Comparison of ENCODE assay signal across 6 cellular contexts in the genomic region with DNA sequence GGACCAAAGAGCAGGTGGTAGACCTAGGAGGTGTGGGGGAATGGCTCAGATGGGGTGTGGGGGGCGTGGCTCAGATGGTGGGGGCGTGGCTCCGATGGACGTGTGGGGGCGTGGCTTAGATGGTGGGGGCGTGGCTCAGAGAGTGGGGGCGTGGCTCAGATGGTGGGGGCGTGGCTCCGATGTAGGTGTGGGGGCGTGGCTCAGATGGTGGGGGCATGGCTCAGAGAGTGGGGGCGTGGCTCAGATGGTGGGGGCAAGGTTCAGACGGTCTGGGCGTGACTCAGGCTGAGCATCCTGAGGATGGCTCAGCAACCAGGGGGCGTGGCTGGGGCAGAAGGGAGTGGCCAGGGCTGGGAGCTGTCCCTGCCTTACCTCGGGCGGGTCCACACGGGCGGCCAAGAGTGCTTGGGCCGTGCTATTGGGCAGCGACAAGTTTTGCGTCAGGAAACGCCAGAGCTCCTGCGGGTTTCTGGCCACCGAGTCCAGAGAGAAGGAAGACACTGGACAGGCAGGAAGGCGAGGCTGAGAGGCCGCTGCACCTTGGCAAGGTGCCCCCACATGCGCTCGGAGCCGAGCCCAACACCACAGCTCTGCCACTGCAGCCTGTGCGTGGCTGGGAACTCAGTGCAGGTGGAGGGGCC. TPM values are rescaled to one million over a fixed set of nuclear protein-coding genes. Genes with fewer than 3 reads are reported as not detected.
DNase-seq lines count a peak whose midpoint lies in the region; ATAC-seq, FAIRE-seq and TF ChIP-seq lines count a peak whose summit lies in the region.

No MANE protein-coding gene starts in this region.

- no peaks in the 10 kb centered on the region for H3K9me1 ChIP-seq in K562 (ENCODE audit: control insufficient read depth, insufficient read depth, low read length)

- CTCF ChIA-PET in K562 (lab: Yijun Ruan, JAX; ENCODE audit: low intra/inter-chr PET ratio), result no interaction called here

- TF ChIP-seq CTCF in K562 (IDR thresholded peaks at IDR 0.05 in 2 of 3, conservative IDR thresholded peaks at IDR 0.05 in 1 of 3; ENCODE audit: insufficient read depth in 2 of 3, low read depth in 1 of 3, low read length in 3 of 3) (no peak), kidney (IDR thresholded peaks at IDR 0.05; ENCODE audit: borderline replicate concordance, extremely low read depth, insufficient read depth) (no peak)

- no peak for TF ChIP-seq EP300 in K562 (IDR thresholded peaks at IDR 0.05; ENCODE audit: low read length)

- WGBS in K562 (ENCODE audit: insufficient coverage, low coverage, missing lambda C conversion rate), result 25% methylated on average over 18 of the region's 30 CpGs

- no TSS peak for BruUV-seq in K562 (replicated peaks; lab: Mats Ljungman, UMichigan)

- intact Hi-C loops in K562 (cut with micrococcal nuclease), result no loop called here
- intact Hi-C loops in kidney (cut with DNase I), result loop anchor here (10.0 kb wide), 1 partner anchor 67 kb away; a partner anchor contains a TSS

- no peak for TF ChIP-seq POLR2A in GM12892 (IDR thresholded peaks at IDR 0.05; ENCODE audit: low read depth, low read length)
- no peak for TF ChIP-seq POLR2A in K562 (conservative IDR thresholded peaks at IDR 0.05)

- peak; percentile 100 for ATAC-seq in K562
- ATAC-seq in GM18868 (IDR thresholded peaks at IDR 0.05; ENCODE audit: unreplicated experiment), result no peak

- no peaks in the 10 kb centered on the region for H3K79me2 ChIP-seq in K562 (ENCODE audit: control insufficient read depth, insufficient read depth, low read length)

- DNase-seq in GM12892 (ENCODE audit: insufficient read length), result peak; percentile 63
- peak; percentile 38 for DNase-seq in RPMI7951 (ENCODE audit: low read depth)
- DNase-seq in K562 (ENCODE audit: extremely low read depth in 1 of 4, low spot score in 3 of 4), result peak; percentile 91 to 98 (median 94)
- peak in 53 of 56 donors; percentile 24 to 97 (median 80) for DNase-seq in nucleus accumbens (lab: John Stamatoyannopoulos, UW)
- DNase-seq in kidney, result no peak

- no peaks in the 10 kb centered on the region for H3K27me3 ChIP-seq in K562 (ENCODE audit: control insufficient read depth in 2 of 2, insufficient read depth in 2 of 2, low read length in 2 of 2)

- in situ Hi-C loops in K562 (cut with MboI), result no loop called here

- TF ChIP-seq RAD21 in K562 (CRISPR knock-in tag; conservative IDR thresholded peaks at IDR 0.05 in 1 of 2, IDR thresholded peaks at IDR 0.05 in 1 of 2), result no peak

- 0 out of 2 replicates have a peak overlapping the region, but pooled peaks have one; percentile 34 for H2AFZ ChIP-seq in K562 (ENCODE audit: low read depth, low read length)

- H3K4me3 ChIP-seq in K562 (no peak overlapping the region), kidney (ENCODE audit: low read length in 2 of 2) (no peak overlapping the region)

- H3K36me3 ChIP-seq in K562 (ENCODE audit: control insufficient read depth, insufficient read depth, low read length) (no peaks in the 10 kb centered on the region), kidney (ENCODE audit: control insufficient read depth in 1 of 2, insufficient read depth in 2 of 2, low read length in 2 of 2) (peaks cover 0 to 3% of the 10 kb centered on the region in 2 donors)

- peak overlapping the region in 1 of 2 experiments; percentile 11; a peak in 2 of 4 replicates for H3K9ac ChIP-seq in K562 (ENCODE audit: insufficient read depth in 1 of 2, low read depth in 2 of 2, low read length in 2 of 2)
- H3K9ac ChIP-seq in kidney (ENCODE audit: low read length in 2 of 2), result no peak overlapping the region

- H3K4me1 ChIP-seq in K562 (replicated peaks in 1 of 2; ENCODE audit: control insufficient read depth in 2 of 2, insufficient read depth in 2 of 2, low read length in 2 of 2) (peaks cover 4 to 91% of the 10 kb centered on the region in 2 experiments), kidney (ENCODE audit: control insufficient read depth in 1 of 2, insufficient read depth in 1 of 2, low read depth in 1 of 2, low read length in 2 of 2) (peaks cover 5 to 17% of the 10 kb centered on the region in 2 donors)

- POLR2A ChIA-PET in K562 (lab: Yijun Ruan, JAX), result interaction anchor here (0.6 to 1.1 kb wide), 5 partner anchors 12 to 1574 kb away, joined by 3 to 4 read pairs (median 3); a partner anchor contains a TSS

- FAIRE-seq in GM12892 (lab: Jason Lieb, UNC), result peak; percentile 71
- FAIRE-seq in K562 (lab: Jason Lieb, UNC), result peak; percentile 99
- no peak for FAIRE-seq in kidney (lab: Jason Lieb, UNC)

- peak overlapping the region; percentile 18; the same call in 1 of the 2 replicates for H3K4me2 ChIP-seq in K562 (ENCODE audit: insufficient read depth, low read length)

- 0 out of 2 replicates have a peak, but pooled peaks cover 5% of the 10 kb centered on the region for H4K20me1 ChIP-seq in K562 (replicated peaks; ENCODE audit: control insufficient read depth, insufficient read depth, low read length)

- H3K27ac ChIP-seq in K562 (ENCODE audit: extremely low read depth, low read depth, low read length) (no peak overlapping the region), kidney (ENCODE audit: low read depth in 2 of 2, low read length in 2 of 2) (no peak overlapping the region)

- H3K9me3 ChIP-seq in K562 (replicated peaks; ENCODE audit: control insufficient read depth, insufficient read depth, low read depth, low read length), result no peaks in the 10 kb centered on the region
- H3K9me3 ChIP-seq in kidney (ENCODE audit: control insufficient read depth in 1 of 2, low read length in 2 of 2), result no peaks in the 10 kb centered on the region

RNA-seq across cellular contexts. Expression of a gene that starts 5.9 kb away (rescaled TPM):
- polyA plus RNA-seq in GM12892 (2012; ENCODE audit: missing spikeins), result 1.4 TPM
- total RNA-seq in RPMI7951 (2014; rRNA removed; shearing (Covaris generic)), result 4.1 and 10.8 TPM in 2 replicates
- 47.9 and 167 TPM in 2 replicates for total RNA-seq in K562 (2011; cell fraction: chromatin; rRNA removed; ENCODE audit: low replicate concordance)
- 116 and 131 TPM in 2 replicates for total RNA-seq in K562 (2011; cell fraction: nucleolus; rRNA removed)
- 56.3 and 68.3 TPM in 2 replicates for total RNA-seq in K562 (2011; cell fraction: nucleoplasm; rRNA removed)
- total RNA-seq in K562 (2014; rRNA removed) (4.6 and 5.5 TPM in 2 replicates), K562 (2014; rRNA removed; fragmentation: Illumina TruSeq; extraction: Trizol) (0.69 and 0.99 TPM in 2 replicates), K562 (2015; rRNA removed; fragmentation: Illumina TruSeq; extraction: Trizol) (1.6 and 2.9 TPM in 2 replicates), K562 (2021) (12.1 and 14.9 TPM in 2 replicates), kidney (72.1 TPM)
- polyA plus RNA-seq in K562 (2011; rRNA removed) (12.1 and 24.4 TPM in 2 replicates), K562 (2014; fragmentation: Illumina TruSeq; extraction: Trizol) (6.1 and 9.9 TPM in 2 replicates), K562 (2014; fragmentation: Nextera tagmentation; extraction: Ambion mirVana) (not detected), K562 (2014; rRNA removed) (16.2 and 16.3 TPM in 2 replicates), kidney (ENCODE audit: insufficient read depth, low read depth, low replicate concordance) (39.2 TPM)
- polyA plus RNA-seq in K562 (2011; cell fraction: cytosol; rRNA removed), result 19.7 and 23.3 TPM in 2 replicates
- polyA plus RNA-seq in K562 (2011; cell fraction: nucleus; rRNA removed), result 253 and 318 TPM in 2 replicates
- 13.8 and 24.2 TPM in 2 replicates for polyA plus RNA-seq in K562 (2012)
- 6.6 and 8.6 TPM in 2 replicates for polyA minus RNA-seq in K562 (2011; rRNA and poly(A)+ RNA removed)
- polyA minus RNA-seq in K562 (2011; cell fraction: cytosol; rRNA and poly(A)+ RNA removed), result 13.4 and 28.5 TPM in 2 replicates
- 43.2 and 52.5 TPM in 2 replicates for polyA minus RNA-seq in K562 (2011; cell fraction: nucleus; rRNA and poly(A)+ RNA removed)

RNA-seq across cellular contexts. Expression of a gene that starts 9.8 kb away (rescaled TPM):
- polyA plus RNA-seq in GM12892 (2012; ENCODE audit: missing spikeins), result 0.08 TPM
- total RNA-seq in RPMI7951 (2014; rRNA removed; shearing (Covaris generic)), result not detected in 2 replicates
- total RNA-seq in K562 (2011; cell fraction: chromatin; rRNA removed; ENCODE audit: low replicate concordance), result not detected in 2 replicates
- total RNA-seq in K562 (2011; cell fraction: nucleolus; rRNA removed), result not detected in 2 replicates
- not detected in 2 replicates for total RNA-seq in K562 (2011; cell fraction: nucleoplasm; rRNA removed)
- total RNA-seq in K562 (2014; rRNA removed) (not detected in 2 replicates), K562 (2014; rRNA removed; fragmentation: Illumina TruSeq; extraction: Trizol) (not detected in 2 replicates), K562 (2015; rRNA removed; fragmentation: Illumina TruSeq; extraction: Trizol) (not detected in 2 replicates), K562 (2021) (not detected in 2 replicates), kidney (0.60 TPM)
- polyA plus RNA-seq in K562 (2011; rRNA removed) (not detected in 2 replicates), K562 (2014; fragmentation: Illumina TruSeq; extraction: Trizol) (not detected in 2 replicates), K562 (2014; fragmentation: Nextera tagmentation; extraction: Ambion mirVana) (not detected), K562 (2014; rRNA removed) (not detected in 2 replicates), kidney (ENCODE audit: insufficient read depth, low read depth, low replicate concordance) (not detected)
- not detected in 2 replicates for polyA plus RNA-seq in K562 (2011; cell fraction: cytosol; rRNA removed)
- polyA plus RNA-seq in K562 (2011; cell fraction: nucleus; rRNA removed), result not detected in 2 replicates
- polyA plus RNA-seq in K562 (2012), result not detected in 2 replicates
- not detected in 2 replicates for polyA minus RNA-seq in K562 (2011; rRNA and poly(A)+ RNA removed)
- polyA minus RNA-seq in K562 (2011; cell fraction: cytosol; rRNA and poly(A)+ RNA removed), result not detected in 2 replicates
- not detected in 2 replicates for polyA minus RNA-seq in K562 (2011; cell fraction: nucleus; rRNA and poly(A)+ RNA removed)

RNA-seq across cellular contexts. Expression of a gene that starts 23.9 kb away (rescaled TPM):
- 0.19 TPM for polyA plus RNA-seq in GM12892 (2012; ENCODE audit: missing spikeins)
- total RNA-seq in RPMI7951 (2014; rRNA removed; shearing (Covaris generic)), result 0.60 and 1.6 TPM in 2 replicates
- total RNA-seq in K562 (2011; cell fraction: chromatin; rRNA removed; ENCODE audit: low replicate concordance), result 1.1 and 4.2 TPM in 2 replicates
- 3.2 and 6.0 TPM in 2 replicates for total RNA-seq in K562 (2011; cell fraction: nucleolus; rRNA removed)
- 1.5 and 3.6 TPM in 2 replicates for total RNA-seq in K562 (2011; cell fraction: nucleoplasm; rRNA removed)
- 0.09 and 0.90 TPM in 2 replicates for total RNA-seq in K562 (2014; rRNA removed)
- not detected in 2 replicates for total RNA-seq in K562 (2014; rRNA removed; fragmentation: Illumina TruSeq; extraction: Trizol)
- total RNA-seq in K562 (2015; rRNA removed; fragmentation: Illumina TruSeq; extraction: Trizol), result 0.22 TPM in 1 of 2 replicates, not detected in the other
- 1.5 and 2.1 TPM in 2 replicates for total RNA-seq in K562 (2021)
- 1.3 and 3.9 TPM in 2 replicates for polyA plus RNA-seq in K562 (2011; rRNA removed)
- polyA plus RNA-seq in K562 (2011; cell fraction: cytosol; rRNA removed), result 3.5 and 4.2 TPM in 2 replicates
- polyA plus RNA-seq in K562 (2011; cell fraction: nucleus; rRNA removed), result 32.5 and 34.7 TPM in 2 replicates
- 0.85 and 3.1 TPM in 2 replicates for polyA plus RNA-seq in K562 (2012)
- polyA plus RNA-seq in K562 (2014; fragmentation: Illumina TruSeq; extraction: Trizol), result 0.06 and 0.21 TPM in 2 replicates
- polyA plus RNA-seq in K562 (2014; fragmentation: Nextera tagmentation; extraction: Ambion mirVana), result not detected
- polyA plus RNA-seq in K562 (2014; rRNA removed), result 0.85 and 2.4 TPM in 2 replicates
- polyA minus RNA-seq in K562 (2011; rRNA and poly(A)+ RNA removed), result 0.14 and 0.18 TPM in 2 replicates
- polyA minus RNA-seq in K562 (2011; cell fraction: cytosol; rRNA and poly(A)+ RNA removed), result 0.95 and 3.5 TPM in 2 replicates
- 2.0 and 3.9 TPM in 2 replicates for polyA minus RNA-seq in K562 (2011; cell fraction: nucleus; rRNA and poly(A)+ RNA removed)
- 189 TPM for total RNA-seq in kidney
- 80.2 TPM for polyA plus RNA-seq in kidney (ENCODE audit: insufficient read depth, low read depth, low replicate concordance)

RNA-seq across cellular contexts. Expression of a gene that starts 25.7 kb away (rescaled TPM):
- polyA plus RNA-seq in GM12892 (2012; ENCODE audit: missing spikeins), result not detected
- total RNA-seq in RPMI7951 (2014; rRNA removed; shearing (Covaris generic)), result 0.68 and 1.7 TPM in 2 replicates
- total RNA-seq in K562 (2011; cell fraction: chromatin; rRNA removed; ENCODE audit: low replicate concordance), result not detected in 2 replicates
- not detected in 2 replicates for total RNA-seq in K562 (2011; cell fraction: nucleolus; rRNA removed)
- not detected in 2 replicates for total RNA-seq in K562 (2011; cell fraction: nucleoplasm; rRNA removed)
- not detected in 2 replicates for total RNA-seq in K562 (2014; rRNA removed)
- total RNA-seq in K562 (2014; rRNA removed; fragmentation: Illumina TruSeq; extraction: Trizol), result not detected in 2 replicates
- not detected in 2 replicates for total RNA-seq in K562 (2015; rRNA removed; fragmentation: Illumina TruSeq; extraction: Trizol)
- 0.18 and 0.29 TPM in 2 replicates for total RNA-seq in K562 (2021)
- polyA plus RNA-seq in K562 (2011; rRNA removed), result 0.07 TPM in 1 of 2 replicates, not detected in the other
- polyA plus RNA-seq in K562 (2011; cell fraction: cytosol; rRNA removed), result 0.22 and 1.1 TPM in 2 replicates
- polyA plus RNA-seq in K562 (2011; cell fraction: nucleus; rRNA removed), result 0.34 and 0.65 TPM in 2 replicates
- 0.58 and 0.59 TPM in 2 replicates for polyA plus RNA-seq in K562 (2012)
- polyA plus RNA-seq in K562 (2014; fragmentation: Illumina TruSeq; extraction: Trizol), result not detected in 2 replicates
- not detected for polyA plus RNA-seq in K562 (2014; fragmentation: Nextera tagmentation; extraction: Ambion mirVana)
- 0.27 TPM in 1 of 2 replicates, not detected in the other for polyA plus RNA-seq in K562 (2014; rRNA removed)
- polyA minus RNA-seq in K562 (2011; rRNA and poly(A)+ RNA removed), result not detected in 2 replicates
- not detected in 2 replicates for polyA minus RNA-seq in K562 (2011; cell fraction: cytosol; rRNA and poly(A)+ RNA removed)
- 0.27 and 0.44 TPM in 2 replicates for polyA minus RNA-seq in K562 (2011; cell fraction: nucleus; rRNA and poly(A)+ RNA removed)
- total RNA-seq in kidney, result 4.0 TPM
- polyA plus RNA-seq in kidney (ENCODE audit: insufficient read depth, low read depth, low replicate concordance), result 2.1 TPM

RNA-seq across cellular contexts. Expression of a gene that starts 29.9 kb away (rescaled TPM):
- 12.8 TPM for polyA plus RNA-seq in GM12892 (2012; ENCODE audit: missing spikeins)
- total RNA-seq in RPMI7951 (2014; rRNA removed; shearing (Covaris generic)), result 24.5 and 50.9 TPM in 2 replicates
- total RNA-seq in K562 (2011; cell fraction: chromatin; rRNA removed; ENCODE audit: low replicate concordance), result 38.8 and 156 TPM in 2 replicates
- total RNA-seq in K562 (2011; cell fraction: nucleolus; rRNA removed), result 232 and 251 TPM in 2 replicates
- total RNA-seq in K562 (2011; cell fraction: nucleoplasm; rRNA removed), result 92.5 and 109 TPM in 2 replicates
- total RNA-seq in K562 (2014; rRNA removed) (147 and 175 TPM in 2 replicates), K562 (2014; rRNA removed; fragmentation: Illumina TruSeq; extraction: Trizol) (13.6 and 20.4 TPM in 2 replicates), K562 (2015; rRNA removed; fragmentation: Illumina TruSeq; extraction: Trizol) (59.9 and 63.7 TPM in 2 replicates), K562 (2021) (136 and 140 TPM in 2 replicates), kidney (54.2 TPM)
- polyA plus RNA-seq in K562 (2011; rRNA removed) (38.5 and 41.3 TPM in 2 replicates), K562 (2014; fragmentation: Illumina TruSeq; extraction: Trizol) (23.3 and 45.8 TPM in 2 replicates), K562 (2014; fragmentation: Nextera tagmentation; extraction: Ambion mirVana) (1 to 10 TPM; 1.2 to 6.2 TPM), K562 (2014; rRNA removed) (175 and 182 TPM in 2 replicates), kidney (ENCODE audit: insufficient read depth, low read depth, low replicate concordance) (80.9 TPM)
- polyA plus RNA-seq in K562 (2011; cell fraction: cytosol; rRNA removed), result 53.8 and 128 TPM in 2 replicates
- 400 and 559 TPM in 2 replicates for polyA plus RNA-seq in K562 (2011; cell fraction: nucleus; rRNA removed)
- polyA plus RNA-seq in K562 (2012), result 69.4 and 95.1 TPM in 2 replicates
- 1.6 and 3.6 TPM in 2 replicates for polyA minus RNA-seq in K562 (2011; rRNA and poly(A)+ RNA removed)
- polyA minus RNA-seq in K562 (2011; cell fraction: cytosol; rRNA and poly(A)+ RNA removed), result 13.8 and 14.0 TPM in 2 replicates
- 57.6 and 59.5 TPM in 2 replicates for polyA minus RNA-seq in K562 (2011; cell fraction: nucleus; rRNA and poly(A)+ RNA removed)

Comparison
In these comparisons a context has a peak if more than half of its experiments do, and no peak if none do; other contexts are left out.
1. RNA of a gene that starts 23.9 kb away (total RNA-seq): 189 TPM in kidney (single experiment); 0.60 to 1.6 TPM in RPMI7951 and 0.09 to 6.0 TPM in K562; every median in the first group is over 10 times any median in the second.